8 cellular contexts compared by ENCODE assay signal in genomic region chr3:160226026-160226739, GRCh38. TPM values are rescaled to one million over a fixed set of nuclear protein-coding genes. Genes with fewer than 3 reads are reported as not detected.
DNase-seq lines count a peak whose midpoint lies in the region; ATAC-seq and TF ChIP-seq lines count a peak whose summit lies in the region.

No MANE protein-coding gene starts in this region.

- no peak for TF ChIP-seq EP300 in gastroesophageal sphincter (IDR thresholded peaks at IDR 0.05)

- intact Hi-C loops in activated B cell treated with CpG ODN at 0.5 μM for 24 hours (cut with micrococcal nuclease) = loop anchor here (5.0 kb wide), 1 partner anchor 459 kb away; no protein-coding TSS in a partner anchor
- intact Hi-C loops in prostate gland (cut with DNase I) = no loop called here

- CTCF ChIA-PET in activated B cell treated with CpG ODN at 0.5 μM for 24 hours (lab: Charles Lee) = interaction anchor here (1.0 to 1.1 kb wide), 2 partner anchors 193 to 342 kb away, joined by 3 read pairs; no protein-coding TSS in a partner anchor

- peaks cover 21% of the 10 kb centered on the region for H3K4me1 Mint-ChIP-seq in activated B cell treated with CpG ODN at 0.5 μM for 24 hours

- H3K27me3 Mint-ChIP-seq in activated B cell treated with CpG ODN at 0.5 μM for 24 hours = peaks cover 37% of the 10 kb centered on the region

- H3K9me3 Mint-ChIP-seq in activated B cell treated with CpG ODN at 0.5 μM for 24 hours = no peaks in the 10 kb centered on the region

- no peak for TF ChIP-seq CTCF in DOHH2 (IDR thresholded peaks at IDR 0.05; ENCODE audit: low read depth, low read length, poor library complexity, severe bottlenecking)
- no peak for TF ChIP-seq CTCF in activated B cell treated with CpG ODN at 0.5 μM for 24 hours (IDR thresholded peaks at IDR 0.05)
- TF ChIP-seq CTCF in gastroesophageal sphincter (IDR thresholded peaks at IDR 0.05) = no peak
- TF ChIP-seq CTCF in prostate gland (IDR thresholded peaks at IDR 0.05) = no peak

- H3K9me3 ChIP-seq in DOHH2 (ENCODE audit: control insufficient read depth, insufficient read depth, low read length) (no peaks in the 10 kb centered on the region), gastroesophageal sphincter (no peaks in the 10 kb centered on the region), prostate gland (no peaks in the 10 kb centered on the region)

- 0% methylated on average over 7 of the region's 78 CpGs; no CpG with 5 or more reads in 1 of the 2 donors for WGBS in gastroesophageal sphincter (ENCODE audit: low coverage in 1 of 2), 2 donors
- WGBS in prostate gland = 5% methylated on average over 30 of the region's 78 CpGs

- ATAC-seq in GM19452 (IDR thresholded peaks at IDR 0.05; ENCODE audit: unreplicated experiment) = peak; percentile 37
- ATAC-seq in HG03571 (IDR thresholded peaks at IDR 0.05; ENCODE audit: unreplicated experiment) = peak; percentile 23
- no peak for ATAC-seq in activated B cell treated with CpG ODN at 0.5 μM for 24 hours (ENCODE audit: low read depth)
- ATAC-seq in gastroesophageal sphincter = peak; percentile 4

- peaks cover 29% of the 10 kb centered on the region for H3K27me3 ChIP-seq in DOHH2 (ENCODE audit: control insufficient read depth, low read length)
- H3K27me3 ChIP-seq in gastroesophageal sphincter = peaks cover 63% of the 10 kb centered on the region
- no peaks in the 10 kb centered on the region for H3K27me3 ChIP-seq in prostate gland (replicated peaks; ENCODE audit: insufficient read depth)

- H3K4me3 Mint-ChIP-seq in activated B cell treated with CpG ODN at 0.5 μM for 24 hours = peak overlapping the region; percentile 82

- H3K4me3 ChIP-seq in DOHH2 (ENCODE audit: low read length) = peak overlapping the region; percentile 75; the same call in 1 of the 2 replicates
- peak overlapping the region; percentile 34 to 66 for H3K4me3 ChIP-seq in gastroesophageal sphincter
- H3K4me3 ChIP-seq in prostate gland = peak overlapping the region; percentile 34 to 37

- no peaks in the 10 kb centered on the region for H3K79me2 ChIP-seq in DOHH2 (ENCODE audit: control insufficient read depth, low read length)

- H3K36me3 Mint-ChIP-seq in activated B cell treated with CpG ODN at 0.5 μM for 24 hours (ENCODE audit: low read depth) = no peaks in the 10 kb centered on the region

- TF ChIP-seq POLR2A in gastroesophageal sphincter (IDR thresholded peaks at IDR 0.05) (no peak), prostate gland (IDR thresholded peaks at IDR 0.05) (no peak)

- DNase-seq in activated B cell treated with CpG ODN at 0.5 μM for 24 hours (peak; percentile 20), prostate gland (ENCODE audit: low spot score) (no peak), AG08395 (ENCODE audit: low spot score) (no peak), pons (ENCODE audit: low spot score) (no peak)

- H3K27ac ChIP-seq in DOHH2 (ENCODE audit: low read depth, low read length) (no peak overlapping the region), gastroesophageal sphincter (no peak overlapping the region), prostate gland (no peak overlapping the region)

- no peaks in the 10 kb centered on the region; the same call in 1 of the 2 replicates for H3F3A ChIP-seq in DOHH2 (ENCODE audit: control insufficient read depth, insufficient read depth)

- H3K36me3 ChIP-seq in DOHH2 (ENCODE audit: control insufficient read depth, low read length) (no peaks in the 10 kb centered on the region), gastroesophageal sphincter (no peaks in the 10 kb centered on the region), prostate gland (no peaks in the 10 kb centered on the region)

- H3K4me1 ChIP-seq in DOHH2 (ENCODE audit: control insufficient read depth, low read length) = peaks cover 18% of the 10 kb centered on the region
- peaks cover 0 to 31% (median 5%) of the 10 kb centered on the region in 3 donors for H3K4me1 ChIP-seq in gastroesophageal sphincter
- no peaks in the 10 kb centered on the region for H3K4me1 ChIP-seq in prostate gland (replicated peaks)

- POLR2A ChIA-PET in activated B cell treated with CpG ODN at 0.5 μM for 24 hours (lab: Charles Lee) = no interaction called here

- no peaks in the 10 kb centered on the region for H4K20me1 ChIP-seq in DOHH2 (ENCODE audit: control insufficient read depth, insufficient read depth, low read depth, low read length)

- H3K4me2 ChIP-seq in DOHH2 (ENCODE audit: low read length) = peak overlapping the region; percentile 81; the same call in 1 of the 2 replicates

- H3K9me2 ChIP-seq in DOHH2 (replicated peaks; ENCODE audit: control insufficient read depth, low read length) = no peaks in the 10 kb centered on the region

- peak overlapping the region; percentile 12 for H3K27ac Mint-ChIP-seq in activated B cell treated with CpG ODN at 0.5 μM for 24 hours

RNA-seq across cellular contexts. Expression of gene C3orf80, which starts 1.0 kb away (rescaled TPM):
- total RNA-seq in activated B cell treated with CpG ODN at 0.5 μM for 24 hours = not detected in 2 replicates
- total RNA-seq in gastroesophageal sphincter = 1 to 10 TPM in 1 of 4 donors, under 1 TPM in 3; 0.12 to 1.1 (median 0.46) TPM
- under 1 TPM; 0.41 to 0.68 TPM for total RNA-seq in prostate gland
